Comparison of ENCODE assay signal across 8 cellular contexts in the genomic region with DNA sequence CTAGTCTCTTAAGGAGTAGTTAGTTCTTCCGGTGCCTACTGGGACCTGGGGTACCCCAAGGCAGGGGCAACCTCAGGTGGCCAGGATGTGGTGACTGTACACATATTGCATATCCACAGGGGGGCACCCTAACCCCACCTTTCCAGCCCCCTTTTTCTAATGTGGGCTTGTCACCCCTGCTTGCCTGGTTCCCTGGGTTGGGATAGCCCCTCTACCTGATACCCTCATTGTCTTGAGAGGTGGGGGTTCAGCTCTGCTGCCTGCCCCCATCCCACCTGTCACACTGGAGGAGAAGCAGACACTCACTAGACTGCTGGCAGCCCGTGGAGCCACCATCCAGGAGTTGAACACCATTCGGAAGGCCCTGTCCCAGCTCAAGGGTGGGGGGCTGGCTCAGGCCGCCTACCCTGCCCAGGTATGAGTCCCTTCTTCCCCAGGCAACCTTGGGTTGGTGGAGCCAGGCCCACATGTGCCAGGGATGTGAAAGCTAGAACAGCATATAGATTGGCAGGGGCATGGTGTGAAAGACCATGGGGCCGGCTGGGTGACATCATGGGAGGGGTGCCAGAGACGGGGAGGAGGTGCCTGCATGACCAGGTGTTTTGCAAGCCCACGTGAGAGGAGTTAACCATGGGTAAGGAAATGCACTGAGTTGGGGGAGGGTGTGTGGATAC. TPM values are rescaled to one million over a fixed set of nuclear protein-coding genes. Genes with fewer than 3 reads are reported as not detected.
DNase-seq lines count a peak whose midpoint lies in the region; ATAC-seq and TF ChIP-seq lines count a peak whose summit lies in the region.

No MANE protein-coding gene starts in this region.

- H3K36me3 ChIP-seq in mesenchymal stem cell (ENCODE audit: control insufficient read depth in 1 of 2, insufficient read depth in 2 of 2, low read depth in 1 of 2, low read length in 2 of 2) = peaks cover 30 to 59% of the 10 kb centered on the region in 2 experiments
- H3K36me3 ChIP-seq in prostate gland = no peaks in the 10 kb centered on the region
- peaks cover 2 to 10% of the 10 kb centered on the region in 2 experiments for H3K36me3 ChIP-seq in trophoblast cell (ENCODE audit: control insufficient read depth in 1 of 2, insufficient read depth in 2 of 2, low read length in 2 of 2)

- H3K4me3 ChIP-seq in mesenchymal stem cell (ENCODE audit: insufficient read depth in 1 of 2, low read depth in 1 of 2, low read length in 2 of 2) = no peak overlapping the region
- no peak overlapping the region for H3K4me3 ChIP-seq in prostate gland
- H3K4me3 ChIP-seq in trophoblast cell (ENCODE audit: low read depth, low read length) = no peak overlapping the region

- ATAC-seq in HG03045 (IDR thresholded peaks at IDR 0.05; ENCODE audit: unreplicated experiment) = no peak

- H3K23ac ChIP-seq in mesenchymal stem cell (ENCODE audit: low read length in 2 of 2) (no peak overlapping the region), trophoblast cell (ENCODE audit: low read length) (no peak overlapping the region)

- H4K91ac ChIP-seq in mesenchymal stem cell (ENCODE audit: low read length) (no peak overlapping the region), trophoblast cell (ENCODE audit: low read depth, low read length) (no peak overlapping the region)

- H3K9ac ChIP-seq in mesenchymal stem cell (ENCODE audit: low read length) (no peak overlapping the region), trophoblast cell (ENCODE audit: low read length) (no peak overlapping the region)

- H3K4me2 ChIP-seq in mesenchymal stem cell (ENCODE audit: low read length, poor library complexity, severe bottlenecking) (no peak overlapping the region), trophoblast cell (ENCODE audit: low read length) (no peak overlapping the region)

- intact Hi-C loops in prostate gland (cut with DNase I) = no loop called here

- H3K14ac ChIP-seq in mesenchymal stem cell (ENCODE audit: low read length in 2 of 2) (no peak overlapping the region), trophoblast cell (ENCODE audit: low read length) (no peak overlapping the region)

- peaks cover 21% of the 10 kb centered on the region for H3K4me1 ChIP-seq in mesenchymal stem cell (ENCODE audit: control insufficient read depth, insufficient read depth, low read depth, low read length)
- no peaks in the 10 kb centered on the region for H3K4me1 ChIP-seq in prostate gland (replicated peaks)
- H3K4me1 ChIP-seq in trophoblast cell (ENCODE audit: control insufficient read depth in 1 of 2, insufficient read depth in 2 of 2, low read length in 2 of 2) = peaks cover 8 to 9% of the 10 kb centered on the region in 2 experiments

- DNase-seq in G401 (ENCODE audit: low spot score) = peak; percentile 33
- DNase-seq in NCI-H146 (lab: John Stamatoyannopoulos, UW) = peak; percentile 25
- DNase-seq in mesenchymal stem cell = peak; percentile 29
- no peak for DNase-seq in NCI-H774 (lab: John Stamatoyannopoulos, UW)
- DNase-seq in prostate gland (ENCODE audit: low spot score) = no peak
- no peak for DNase-seq in trophoblast cell

- no peaks in the 10 kb centered on the region for H3K9me3 ChIP-seq in mesenchymal stem cell (ENCODE audit: control insufficient read depth, low read length)
- no peaks in the 10 kb centered on the region for H3K9me3 ChIP-seq in prostate gland
- no peaks in the 10 kb centered on the region for H3K9me3 ChIP-seq in trophoblast cell (ENCODE audit: insufficient read depth, low read depth, low read length)

- H3K4ac ChIP-seq in mesenchymal stem cell (ENCODE audit: low read depth in 1 of 2, low read length in 2 of 2) (no peak overlapping the region), trophoblast cell (ENCODE audit: low read depth, low read length) (no peak overlapping the region)

- H4K12ac ChIP-seq in trophoblast cell (ENCODE audit: low read depth, low read length) = no peak overlapping the region

- H2BK12ac ChIP-seq in mesenchymal stem cell (ENCODE audit: low read length in 2 of 2) = no peak overlapping the region
- H2BK12ac ChIP-seq in trophoblast cell (ENCODE audit: low read length) = no peak overlapping the region

- H4K8ac ChIP-seq in mesenchymal stem cell (ENCODE audit: low read length) (no peak overlapping the region), trophoblast cell (ENCODE audit: low read depth, low read length) (no peak overlapping the region)

- no peak overlapping the region for H3K27ac Mint-ChIP-seq in activated naive CD8-positive, alpha-beta T cell

- H3K18ac ChIP-seq in mesenchymal stem cell (ENCODE audit: low read depth in 1 of 2, low read length in 2 of 2) (no peak overlapping the region), trophoblast cell (ENCODE audit: low read length) (no peak overlapping the region)

- H3K9me3 Mint-ChIP-seq in activated naive CD8-positive, alpha-beta T cell (ENCODE audit: low read depth) = no peaks in the 10 kb centered on the region

- no peak overlapping the region for H2BK5ac ChIP-seq in mesenchymal stem cell (ENCODE audit: low read depth, low read length, poor library complexity, severe bottlenecking)
- no peak overlapping the region for H2BK5ac ChIP-seq in trophoblast cell (ENCODE audit: low read depth, low read length, poor library complexity)

- TF ChIP-seq CTCF in prostate gland (IDR thresholded peaks at IDR 0.05) = peak in 2 of 4 experiments; percentile 18 to 44

- no peak for TF ChIP-seq POLR2A in prostate gland (IDR thresholded peaks at IDR 0.05)

- no peak overlapping the region for H3K27ac ChIP-seq in mesenchymal stem cell (ENCODE audit: low read length, poor library complexity, severe bottlenecking)
- H3K27ac ChIP-seq in prostate gland = no peak overlapping the region
- H3K27ac ChIP-seq in trophoblast cell (ENCODE audit: low read depth, low read length) = no peak overlapping the region

- in situ Hi-C loops in G401 (cut with HindIII; ENCODE audit: low sequenced_read_pairs) = no loop called here

- H3K27me3 ChIP-seq in mesenchymal stem cell (ENCODE audit: control insufficient read depth in 1 of 2, insufficient read depth in 1 of 2, low read length in 2 of 2) (no peaks in the 10 kb centered on the region), prostate gland (replicated peaks; ENCODE audit: insufficient read depth) (no peaks in the 10 kb centered on the region), trophoblast cell (ENCODE audit: insufficient read depth, low read length) (no peaks in the 10 kb centered on the region)

- H3K79me1 ChIP-seq in mesenchymal stem cell (replicated peaks; ENCODE audit: low read length, poor library complexity, severe bottlenecking) (peaks cover 35% of the 10 kb centered on the region), trophoblast cell (ENCODE audit: low read length) (peaks cover 2% of the 10 kb centered on the region)

- peak overlapping the region; percentile 47 for H3K4me3 Mint-ChIP-seq in activated naive CD8-positive, alpha-beta T cell

- no peak overlapping the region for H2AFZ ChIP-seq in mesenchymal stem cell (ENCODE audit: low read depth, low read length)
- no peak overlapping the region for H2AFZ ChIP-seq in trophoblast cell (ENCODE audit: insufficient read depth, low read length, poor library complexity)

- H2BK15ac ChIP-seq in mesenchymal stem cell (ENCODE audit: low read depth, poor library complexity, severe bottlenecking) = no peak overlapping the region

- 83% methylated on average over 7 of the region's 7 CpGs for WGBS in mesenchymal stem cell
- WGBS in prostate gland = 71% methylated on average over 7 of the region's 7 CpGs
- no CpG with 5 or more reads among the region's 7 CpGs for WGBS in trophoblast cell (ENCODE audit: extremely low coverage, insufficient coverage, insufficient read length)

- H2BK120ac ChIP-seq in mesenchymal stem cell (ENCODE audit: low read depth, low read length) = no peak overlapping the region
- no peak overlapping the region for H2BK120ac ChIP-seq in trophoblast cell (ENCODE audit: insufficient read depth, low read length, poor library complexity)

- peaks cover 26% of the 10 kb centered on the region for H3K4me1 Mint-ChIP-seq in activated naive CD8-positive, alpha-beta T cell (ENCODE audit: low read depth)

- H3K79me2 ChIP-seq in trophoblast cell (ENCODE audit: control insufficient read depth, insufficient read depth, low read length, poor library complexity) = peaks cover 2% of the 10 kb centered on the region

- peaks cover 8% of the 10 kb centered on the region for H3K36me3 Mint-ChIP-seq in activated naive CD8-positive, alpha-beta T cell

- H2AK5ac ChIP-seq in mesenchymal stem cell (ENCODE audit: low read length, severe bottlenecking) (no peak overlapping the region), trophoblast cell (ENCODE audit: low read length) (no peak overlapping the region)

- H3K27me3 Mint-ChIP-seq in activated naive CD8-positive, alpha-beta T cell = no peaks in the 10 kb centered on the region

RNA-seq across cellular contexts. Expression of a gene that starts 4.0 kb away (rescaled TPM):
- total RNA-seq in G401 (2014; rRNA removed; shearing (Covaris generic)) = 14.8 and 24.5 TPM in 2 replicates
- 2.2 TPM for polyA plus RNA-seq in mesenchymal stem cell (2013, experiment 1 of 2)
- polyA plus RNA-seq in mesenchymal stem cell (2013, experiment 2 of 2) = 2.4 TPM
- 10 to 100 TPM in 1 of 2 donors, 1 to 10 TPM in 1; 7.3 to 12.2 TPM for total RNA-seq in prostate gland
- 1.4 and 1.7 TPM in 2 replicates for polyA plus RNA-seq in trophoblast cell (2013)

RNA-seq across cellular contexts. Expression of a gene that starts 13.2 kb away (rescaled TPM):
- 89.2 and 115 TPM in 2 replicates for total RNA-seq in G401 (2014; rRNA removed; shearing (Covaris generic))
- polyA plus RNA-seq in mesenchymal stem cell (2013, experiment 1 of 2) = 29.2 TPM
- 30.0 TPM for polyA plus RNA-seq in mesenchymal stem cell (2013, experiment 2 of 2)
- 10 to 100 TPM; 52.4 to 86.9 TPM for total RNA-seq in prostate gland
- 30.8 and 31.8 TPM in 2 replicates for polyA plus RNA-seq in trophoblast cell (2013)

RNA-seq across cellular contexts. Expression of a gene that starts 24.5 kb away (rescaled TPM):
- 1.2 and 2.5 TPM in 2 replicates for total RNA-seq in G401 (2014; rRNA removed; shearing (Covaris generic))
- polyA plus RNA-seq in mesenchymal stem cell (2013, experiment 1 of 2) = 1.0 TPM
- polyA plus RNA-seq in mesenchymal stem cell (2013, experiment 2 of 2) = 1.0 TPM
- total RNA-seq in prostate gland = 10 to 100 TPM in 1 of 2 donors, 1 to 10 TPM in 1; 5.6 to 18.7 TPM
- polyA plus RNA-seq in trophoblast cell (2013) = 1.1 and 1.2 TPM in 2 replicates

RNA-seq across cellular contexts. Expression of a gene that starts 46.1 kb away (rescaled TPM):
- total RNA-seq in G401 (2014; rRNA removed; shearing (Covaris generic)) = 0.43 and 1.4 TPM in 2 replicates
- 11.3 TPM for polyA plus RNA-seq in mesenchymal stem cell (2013, experiment 1 of 2)
- polyA plus RNA-seq in mesenchymal stem cell (2013, experiment 2 of 2) = 10.9 TPM
- total RNA-seq in prostate gland = 10 to 100 TPM; 22.4 to 33.2 TPM
- 3.0 and 3.5 TPM in 2 replicates for polyA plus RNA-seq in trophoblast cell (2013)

RNA-seq across cellular contexts. Expression of a gene that starts 52.7 kb away (rescaled TPM):
- total RNA-seq in G401 (2014; rRNA removed; shearing (Covaris generic)) = 237 and 258 TPM in 2 replicates
- polyA plus RNA-seq in mesenchymal stem cell (2013, experiment 1 of 2) = 91.9 TPM
- polyA plus RNA-seq in mesenchymal stem cell (2013, experiment 2 of 2) = 91.8 TPM
- 10 to 100 TPM; 60.9 to 65.5 TPM for total RNA-seq in prostate gland
- polyA plus RNA-seq in trophoblast cell (2013) = 39.5 and 39.9 TPM in 2 replicates

Comparison
In these comparisons a context has a peak if more than half of its experiments do, and no peak if none do; other contexts are left out.
1. DNase-seq: peak in G401 (single experiment), NCI-H146 (single experiment) and mesenchymal stem cell (single experiment); none in NCI-H774 (single experiment), prostate gland (single experiment) and trophoblast cell (0 of 2).